Comparison of ENCODE assay signal across 17 cellular contexts in genomic region chr14:101757839-101758211, GRCh38. TPM values are rescaled to one million over a fixed set of nuclear protein-coding genes. Genes with fewer than 3 reads are reported as not detected.
DNase-seq lines count a peak whose midpoint lies in the region; ATAC-seq and TF ChIP-seq lines count a peak whose summit lies in the region.
"Had no signal": no experiment of that assay in that cellular context is flagged by ENCODE, and none has a peak within 500 bp of the region (broad histone marks: within the 10 kb centered on the region; RNA-seq: fewer than 3 reads in every experiment).

No MANE protein-coding gene starts in this region.

- peaks cover 10% of the 10 kb centered on the region for H3K27me3 ChIP-seq in CD4-positive, CD25-positive, alpha-beta regulatory T cell (ENCODE audit: control insufficient read depth, insufficient read depth, low read length)

- H3K4me3 Mint-ChIP-seq in stimulated activated naive CD8-positive, alpha-beta T cell treated with anti-CD3 and anti-CD28 coated beads, Interleukin-15, amount 100 ng/mL, for 72 hours, result no peak overlapping the region
- peak overlapping the region in 2 of 4 donors; percentile 2 to 56 for H3K4me3 Mint-ChIP-seq in CD4-positive, CD25-positive, alpha-beta regulatory T cell
- H3K4me3 Mint-ChIP-seq: CD14-positive monocyte; CD4-positive, alpha-beta memory T cell had no signal

- in situ Hi-C loops in GM13976 (cut with MboI; ENCODE audit: low sequenced_read_pairs, unreplicated experiment), result no loop called here

- no peaks in the 10 kb centered on the region for H3K36me3 Mint-ChIP-seq in CD4-positive, CD25-positive, alpha-beta regulatory T cell

- H3K4me1 ChIP-seq in CD4-positive, CD25-positive, alpha-beta regulatory T cell (ENCODE audit: control insufficient read depth, insufficient read depth, low read length, poor library complexity, severe bottlenecking), result peaks cover 13% of the 10 kb centered on the region

- H3K27ac ChIP-seq in CD4-positive, CD25-positive, alpha-beta regulatory T cell (ENCODE audit: insufficient read depth, low read length, poor library complexity, severe bottlenecking), result no peak overlapping the region
- H3K27ac ChIP-seq: GM23248 had no signal

- TF ChIP-seq CTCF in GM13976 (IDR thresholded peaks at IDR 0.05; ENCODE audit: borderline replicate concordance, control extremely low read depth, extremely low read depth, insufficient read depth, missing control alignments), result no peak

- peaks cover 11% of the 10 kb centered on the region for H3K4me1 Mint-ChIP-seq in stimulated activated naive CD8-positive, alpha-beta T cell treated with anti-CD3 and anti-CD28 coated beads, Interleukin-15, amount 100 ng/mL, for 72 hours
- H3K4me1 Mint-ChIP-seq in CD4-positive, CD25-positive, alpha-beta regulatory T cell, result peaks cover 4 to 16% (median 10%) of the 10 kb centered on the region in 4 donors

- no peaks in the 10 kb centered on the region for H3K9me3 ChIP-seq in CD4-positive, CD25-positive, alpha-beta regulatory T cell (ENCODE audit: control insufficient read depth in 2 of 2, low read length in 2 of 2)

- peaks cover 17% of the 10 kb centered on the region for H3K27me3 Mint-ChIP-seq in stimulated activated naive CD8-positive, alpha-beta T cell treated with anti-CD3 and anti-CD28 coated beads, Interleukin-15, amount 100 ng/mL, for 72 hours
- peaks cover 23% of the 10 kb centered on the region for H3K27me3 Mint-ChIP-seq in CD4-positive, CD25-positive, alpha-beta regulatory T cell

- no peak for DNase-seq in stimulated activated naive CD8-positive, alpha-beta T cell treated with anti-CD3 and anti-CD28 coated beads, Interleukin-15, amount 100 ng/mL, for 72 hours
- DNase-seq in stimulated activated naive CD8-positive, alpha-beta T cell treated with anti-CD3 and anti-CD28 coated beads, Interleukin-15, Interleukin-2, amounts not matched to agents 100 U/mL and 50 U/mL, for 24 hours, result no peak
- DNase-seq in CD4-positive, CD25-positive, alpha-beta regulatory T cell, result no peak
- DNase-seq in islet precursor cell, result peak; percentile 16
- no peak for DNase-seq in GM13976 (ENCODE audit: low spot score)
- DNase-seq: Calu3; CD4-positive, alpha-beta memory T cell; COR-L47; DMS53; DMS79 treated with DMSO at 0.1 percent for 48 hours; GF-D8; H7; HCEC 1CT had no signal

- peak overlapping the region; percentile 48 to 70 for H3K27ac Mint-ChIP-seq in stimulated activated naive CD8-positive, alpha-beta T cell treated with anti-CD3 and anti-CD28 coated beads, Interleukin-15, amount 100 ng/mL, for 72 hours
- peak overlapping the region in 2 of 3 donors; percentile 40 to 49 for H3K27ac Mint-ChIP-seq in CD4-positive, CD25-positive, alpha-beta regulatory T cell

- H3K9me3 Mint-ChIP-seq in stimulated activated naive CD8-positive, alpha-beta T cell treated with anti-CD3 and anti-CD28 coated beads, Interleukin-15, amount 100 ng/mL, for 72 hours, result peaks cover 0 to 17% of the 10 kb centered on the region in 2 donors
- H3K9me3 Mint-ChIP-seq in CD4-positive, CD25-positive, alpha-beta regulatory T cell, result peaks cover 0 to 9% (median 3%) of the 10 kb centered on the region in 7 donors

- no peak overlapping the region for H3K4me3 ChIP-seq in CD4-positive, CD25-positive, alpha-beta regulatory T cell (ENCODE audit: low read depth, low read length)
- H3K4me3 ChIP-seq: GM23248 had no signal

- no peak for ATAC-seq in stimulated activated naive CD8-positive, alpha-beta T cell treated with anti-CD3 and anti-CD28 coated beads, Interleukin-15, amount 100 ng/mL, for 72 hours
- ATAC-seq in stimulated activated naive CD8-positive, alpha-beta T cell treated with anti-CD3 and anti-CD28 coated beads, Interleukin-15, Interleukin-2, amounts not matched to agents 100 U/mL and 50 U/mL, for 24 hours, result no peak
- ATAC-seq in CD4-positive, CD25-positive, alpha-beta regulatory T cell (ENCODE audit: low read depth in 2 of 2), result no peak
- ATAC-seq in HG02678 (IDR thresholded peaks at IDR 0.05; ENCODE audit: unreplicated experiment) (no peak), GM18870 (IDR thresholded peaks at IDR 0.05; ENCODE audit: unreplicated experiment) (no peak)

- H3K36me3 ChIP-seq in CD4-positive, CD25-positive, alpha-beta regulatory T cell (ENCODE audit: control insufficient read depth, insufficient read depth, low read length), result no peaks in the 10 kb centered on the region

RNA-seq across cellular contexts. Expression of gene PPP2R5C, which starts 3.7 kb away (rescaled TPM):
- total RNA-seq in CD4-positive, CD25-positive, alpha-beta regulatory T cell, result 650 TPM
- 100 to 1,000 TPM; 244 to 294 (median 270) TPM for polyA plus RNA-seq in CD4-positive, CD25-positive, alpha-beta regulatory T cell
